16 cellular contexts compared by ENCODE assay signal in the genomic region with DNA sequence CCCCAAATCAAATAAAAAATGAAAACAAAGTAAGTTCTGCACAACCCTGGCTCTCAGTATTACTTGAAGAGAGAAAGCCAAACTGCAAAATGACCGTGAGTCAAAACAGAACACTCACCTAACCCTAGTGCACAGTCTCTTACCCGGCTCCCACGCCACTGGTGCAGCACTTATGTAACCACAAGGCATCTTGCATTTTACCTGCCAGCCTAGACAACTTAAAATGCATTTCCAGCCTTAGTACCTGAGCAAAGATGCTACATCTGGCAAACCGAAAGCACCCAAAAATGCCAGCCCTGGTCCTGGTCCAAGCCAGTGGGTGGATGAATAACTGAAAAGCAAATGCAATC. TPM values are rescaled to one million over a fixed set of nuclear protein-coding genes. Genes with fewer than 3 reads are reported as not detected.
A peak's percentile ranks its signal among the peaks of the same experiment; 100 is the strongest.
DNase-seq lines count a peak whose midpoint lies in the region; ATAC-seq, FAIRE-seq and TF ChIP-seq lines count a peak whose summit lies in the region.
"Had no signal": no experiment of that assay in that cellular context is flagged by ENCODE, and none has a peak within 500 bp of the region (broad histone marks: within the 10 kb centered on the region; RNA-seq: fewer than 3 reads in every experiment).

No MANE protein-coding gene starts in this region.

- DNase-seq in activated CD8-positive, alpha-beta memory T cell treated with anti-CD3 and anti-CD28 coated beads for 24 hours = peak; percentile 74
- DNase-seq in activated CD8-positive, alpha-beta memory T cell treated with anti-CD3 and anti-CD28 coated beads, Interleukin-2, amount 50 U/mL, for 48 hours = no peak
- DNase-seq in activated CD4-positive, alpha-beta T cell treated with anti-CD3 and anti-CD28 coated beads, Interleukin-2, amount 50 U/mL, for 48 hours = peak; percentile 54 to 55
- no peak for DNase-seq in GM12878 (ENCODE audit: low read depth, low spot score)
- peak; percentile 57 for DNase-seq in stimulated activated naive CD4-positive, alpha-beta T cell treated with Interleukin-2 at 50 U/mL for 16 hours (lab: John Stamatoyannopoulos, UW)
- no peak for DNase-seq in amygdala (lab: John Stamatoyannopoulos, UW)
- DNase-seq in LoVo (ENCODE audit: low spot score) = no peak
- DNase-seq: foreskin fibroblast, Karpas-422, left ventricle myocardium superior, NCI-H187, NCI-H69, SHP77 had no signal

- peaks cover 7% of the 10 kb centered on the region for H3K4me1 ChIP-seq in GM12878 (ENCODE audit: control insufficient read depth, insufficient read depth, low read length)

- SMC1A ChIA-PET in GM12878 (lab: Charles Lee; ENCODE audit: uncharacterized antibody, unreplicated experiment) = interaction anchor here (0.7 to 2.5 kb wide), 11 partner anchors 9 to 250 kb away, joined by 3 to 12 read pairs (median 4); no protein-coding TSS in a partner anchor

- 1% methylated on average over 4 of the region's 4 CpGs for WGBS in GM12878 (ENCODE audit: insufficient coverage, insufficient replicate concordance, low lambda C conversion rate, missing lambda C conversion rate)

- RAD21 ChIA-PET in GM12878 (lab: Charles Lee; ENCODE audit: unreplicated experiment) = interaction anchor here (1.6 kb wide), 1 partner anchor 123 kb away, joined by 5 read pairs; no protein-coding TSS in a partner anchor

- FAIRE-seq in GM12878 (lab: Jason Lieb, UNC) = peak; percentile 89
- FAIRE-seq: bronchial epithelial cell had no signal

- H3K79me2 ChIP-seq in GM12878 (ENCODE audit: control insufficient read depth, insufficient read depth, low read length) = no peaks in the 10 kb centered on the region

- CTCF ChIA-PET in GM12878 (lab: Yijun Ruan, JAX) = interaction anchor here (0.6 to 1.7 kb wide), 3 partner anchors 19 to 128 kb away, joined by 3 to 5 read pairs (median 4); no protein-coding TSS in a partner anchor

- TF ChIP-seq CTCF in GM12878 (IDR thresholded peaks at IDR 0.05 in 2 of 3, conservative IDR thresholded peaks at IDR 0.05 in 1 of 3; ENCODE audit: control insufficient read depth in 2 of 3, extremely low read depth in 1 of 3, insufficient read depth in 1 of 3, low read depth in 3 of 3, low read length in 3 of 3) = no peak

- intact Hi-C loops in GM12878 (cut with micrococcal nuclease; ENCODE audit: unreplicated experiment) = loop anchor here (5.0 kb wide), 1 partner anchor 125 kb away; no protein-coding TSS in a partner anchor

- POLR2A ChIA-PET in GM12878 (lab: Charles Lee) = interaction anchor here (1.0 kb wide), 1 partner anchor 13 kb away, joined by 3 read pairs; a partner anchor contains a TSS

- BruUV-seq in GM12878 (replicated peaks; lab: Mats Ljungman, UMichigan) = no TSS peak

- no peaks in the 10 kb centered on the region for H4K20me1 ChIP-seq in GM12878 (ENCODE audit: control insufficient read depth, insufficient read depth)

- H3K36me3 ChIP-seq in GM12878 (ENCODE audit: control insufficient read depth in 2 of 2, insufficient read depth in 2 of 2, low read length in 1 of 2) = no peaks in the 10 kb centered on the region

- H3K9me3 ChIP-seq in GM12878 (replicated peaks; ENCODE audit: control insufficient read depth, insufficient read depth, low read length) = no peaks in the 10 kb centered on the region

- no peak for TF ChIP-seq POLR2A in GM12878 (IDR thresholded peaks at IDR 0.05; ENCODE audit: low read depth, low read length)

- H3K9ac ChIP-seq in GM12878 (ENCODE audit: control insufficient read depth, insufficient read depth, low read length) = no peak overlapping the region

- H3K4me2 ChIP-seq in GM12878 (ENCODE audit: control insufficient read depth, insufficient read depth) = 0 out of 2 replicates have a peak overlapping the region, but pooled peaks have one; percentile 31

- no peak for TF ChIP-seq RAD21 in GM12878 (IDR thresholded peaks at IDR 0.05; ENCODE audit: insufficient read depth, low read depth, low read length)

- TF ChIP-seq EP300 in GM12878 (IDR thresholded peaks at IDR 0.05; ENCODE audit: borderline replicate concordance in 1 of 2, control insufficient read depth in 1 of 2, low read depth in 2 of 2, low read length in 2 of 2) = no peak

- no peak overlapping the region for H2AFZ ChIP-seq in GM12878 (ENCODE audit: control insufficient read depth, low read depth, low read length)

- ATAC-seq in GM12878 = peak; percentile 94
- no peak for ATAC-seq in GM18873 (IDR thresholded peaks at IDR 0.05; ENCODE audit: low FRiP score, unreplicated experiment)
- ATAC-seq: left ventricle myocardium superior had no signal

- no peak overlapping the region for H3K27ac ChIP-seq in GM12878 (ENCODE audit: control insufficient read depth, insufficient read depth)

- H3K27me3 ChIP-seq in GM12878 (replicated peaks in 1 of 2; ENCODE audit: control insufficient read depth in 2 of 2, insufficient read depth in 2 of 2, low read length in 1 of 2) = no peaks in the 10 kb centered on the region

- in situ Hi-C loops in GM12878 (cut with MboI) = no loop called here

- H3K4me3 ChIP-seq in GM12878 = no peak overlapping the region

TF ChIP-seq in GM12878, 131 proteins besides CTCF, POLR2A, EP300 and RAD21 (continues in another document):
- TF ChIP-seq ZNF217 (IDR thresholded peaks at IDR 0.05) (peak; percentile 51; the same call in 1 of the 2 replicates), JUND (IDR thresholded peaks at IDR 0.05; ENCODE audit: low read depth, low read length) (0 out of 2 replicates have a peak, but pooled peaks have one; percentile 31), IKZF1 (conservative IDR thresholded peaks at IDR 0.05) (0 out of 2 replicates have a peak, but pooled peaks have one; percentile 17), BHLHE40 (IDR thresholded peaks at IDR 0.05; ENCODE audit: borderline replicate concordance in 1 of 2, low read depth in 2 of 2, low read length in 1 of 2) (0 out of 4 replicates have a peak, but pooled peaks of 1 of the 2 experiments have one; percentile 10), TBL1XR1 (IDR thresholded peaks at IDR 0.05; ENCODE audit: low read depth, low read length) (no peak), NBN (IDR thresholded peaks at IDR 0.05) (no peak), IKZF2 (IDR thresholded peaks at IDR 0.05) (peak in 1 of 2 experiments; percentile 29; a peak in 1 of 4 replicates), ETV6 (conservative IDR thresholded peaks at IDR 0.05 in 1 of 2, IDR thresholded peaks at IDR 0.05 in 1 of 2; ENCODE audit: borderline replicate concordance in 1 of 2, low read depth in 1 of 2) (peak in 1 of 2 experiments; percentile 58; a peak in 1 of 4 replicates)
- TF ChIP-seq, protein P1, sequence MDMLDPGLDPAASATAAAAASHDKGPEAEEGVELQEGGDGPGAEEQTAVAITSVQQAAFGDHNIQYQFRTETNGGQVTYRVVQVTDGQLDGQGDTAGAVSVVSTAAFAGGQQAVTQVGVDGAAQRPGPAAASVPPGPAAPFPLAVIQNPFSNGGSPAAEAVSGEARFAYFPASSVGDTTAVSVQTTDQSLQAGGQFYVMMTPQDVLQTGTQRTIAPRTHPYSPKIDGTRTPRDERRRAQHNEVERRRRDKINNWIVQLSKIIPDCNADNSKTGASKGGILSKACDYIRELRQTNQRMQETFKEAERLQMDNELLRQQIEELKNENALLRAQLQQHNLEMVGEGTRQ (IDR thresholded peaks at IDR 0.05; ENCODE audit: borderline replicate concordance, low read depth, low read length) = no peak
- TF ChIP-seq, protein P2, sequence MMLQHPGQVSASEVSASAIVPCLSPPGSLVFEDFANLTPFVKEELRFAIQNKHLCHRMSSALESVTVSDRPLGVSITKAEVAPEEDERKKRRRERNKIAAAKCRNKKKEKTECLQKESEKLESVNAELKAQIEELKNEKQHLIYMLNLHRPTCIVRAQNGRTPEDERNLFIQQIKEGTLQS (IDR thresholded peaks at IDR 0.05; ENCODE audit: borderline replicate concordance, extremely low read depth, low read depth, low read length) = no peak

RNA-seq across cellular contexts. Expression of a gene that starts 12.4 kb away (rescaled TPM):
- 114 and 121 TPM in 2 replicates for total RNA-seq in GM12878 (2013; cell fraction: nucleolus; rRNA removed)
- total RNA-seq in GM12878 (2014; rRNA removed) (10.0 and 10.3 TPM in 2 replicates), GM12878 (2014; rRNA removed; fragmentation: Illumina TruSeq; extraction: Trizol) (8.2 and 12.0 TPM in 2 replicates), GM12878 (2021) (18.9 and 20.1 TPM in 2 replicates)
- 3.0 TPM for polyA plus RNA-seq in GM12878 (2011; ENCODE audit: low read depth)
- polyA plus RNA-seq in GM12878 (2011; rRNA removed) (2.7 and 3.4 TPM in 2 replicates), GM12878 (2014; fragmentation: Illumina TruSeq; extraction: Trizol) (22.3 and 26.0 TPM in 2 replicates), GM12878 (2014; fragmentation: Nextera tagmentation; extraction: Ambion mirVana) (10 to 100 TPM; 27.9 to 33.8 TPM), GM12878 (2014; rRNA removed) (17.0 and 17.9 TPM in 2 replicates), GM12878 (2016; fragmentation: Nextera tagmentation; extraction: Ambion mirVana) (1 to 10 TPM; 9.2 to 9.7 TPM)
- 4.0 and 4.3 TPM in 2 replicates for polyA plus RNA-seq in GM12878 (2011; cell fraction: cytosol; rRNA removed)
- polyA plus RNA-seq in GM12878 (2011; cell fraction: nucleus; rRNA removed) = 8.0 and 8.5 TPM in 2 replicates
- 1.2 and 2.9 TPM in 2 replicates for polyA plus RNA-seq in GM12878 (2012)
- polyA minus RNA-seq in GM12878 (2011; rRNA and poly(A)+ RNA removed) = 6.6 and 7.5 TPM in 2 replicates
- polyA minus RNA-seq in GM12878 (2011; cell fraction: cytosol; rRNA and poly(A)+ RNA removed) = 2.8 and 3.7 TPM in 2 replicates
- 2.2 and 4.6 TPM in 2 replicates for polyA minus RNA-seq in GM12878 (2011; cell fraction: nucleus; rRNA and poly(A)+ RNA removed)
- total RNA-seq: bronchial epithelial cell had no signal

RNA-seq across cellular contexts. Expression of a gene that starts 25.4 kb away (rescaled TPM):
- 16.1 and 19.4 TPM in 2 replicates for total RNA-seq in GM12878 (2013; cell fraction: nucleolus; rRNA removed)
- 2.6 and 4.3 TPM in 2 replicates for total RNA-seq in GM12878 (2014; rRNA removed)
- 2.7 and 3.1 TPM in 2 replicates for total RNA-seq in GM12878 (2014; rRNA removed; fragmentation: Illumina TruSeq; extraction: Trizol)
- 3.4 and 4.0 TPM in 2 replicates for total RNA-seq in GM12878 (2021)
- 3.2 TPM for polyA plus RNA-seq in GM12878 (2011; ENCODE audit: low read depth)
- 0.95 and 1.1 TPM in 2 replicates for polyA plus RNA-seq in GM12878 (2011; rRNA removed)
- polyA plus RNA-seq in GM12878 (2011; cell fraction: cytosol; rRNA removed) = 1.4 and 1.7 TPM in 2 replicates
- 0.79 and 0.86 TPM in 2 replicates for polyA plus RNA-seq in GM12878 (2011; cell fraction: nucleus; rRNA removed)
- 0.20 and 1.1 TPM in 2 replicates for polyA plus RNA-seq in GM12878 (2012)
- 7.6 and 8.3 TPM in 2 replicates for polyA plus RNA-seq in GM12878 (2014; fragmentation: Illumina TruSeq; extraction: Trizol)
- 10 to 100 TPM; 10.0 to 13.0 TPM for polyA plus RNA-seq in GM12878 (2014; fragmentation: Nextera tagmentation; extraction: Ambion mirVana)
- polyA plus RNA-seq in GM12878 (2014; rRNA removed) = 6.5 and 6.9 TPM in 2 replicates
- polyA plus RNA-seq in GM12878 (2016; fragmentation: Nextera tagmentation; extraction: Ambion mirVana) = 1 to 10 TPM; 2.9 to 4.0 TPM
- polyA minus RNA-seq in GM12878 (2011; rRNA and poly(A)+ RNA removed) = 0.51 and 0.62 TPM in 2 replicates
- polyA minus RNA-seq in GM12878 (2011; cell fraction: cytosol; rRNA and poly(A)+ RNA removed) = not detected in 2 replicates
- not detected in 2 replicates for polyA minus RNA-seq in GM12878 (2011; cell fraction: nucleus; rRNA and poly(A)+ RNA removed)
- total RNA-seq: A172, bronchial epithelial cell had no signal

Comparison
In these comparisons a context has a peak if more than half of its experiments do, and no peak if none do; other contexts are left out.
1. DNase-seq: peak in activated CD8-positive, alpha-beta memory T cell treated with anti-CD3 and anti-CD28 coated beads for 24 hours (single experiment), activated CD4-positive, alpha-beta T cell treated with anti-CD3 and anti-CD28 coated beads, Interleukin-2, amount 50 U/mL, for 48 hours (2 of 2) and stimulated activated naive CD4-positive, alpha-beta T cell treated with Interleukin-2 at 50 U/mL for 16 hours (single experiment); none in activated CD8-positive, alpha-beta memory T cell treated with anti-CD3 and anti-CD28 coated beads, Interleukin-2, amount 50 U/mL, for 48 hours (single experiment), GM12878 (single experiment), amygdala (0 of 56) and LoVo (single experiment).